Comparison of ENCODE assay signal across 31 cellular contexts in the genomic region with DNA sequence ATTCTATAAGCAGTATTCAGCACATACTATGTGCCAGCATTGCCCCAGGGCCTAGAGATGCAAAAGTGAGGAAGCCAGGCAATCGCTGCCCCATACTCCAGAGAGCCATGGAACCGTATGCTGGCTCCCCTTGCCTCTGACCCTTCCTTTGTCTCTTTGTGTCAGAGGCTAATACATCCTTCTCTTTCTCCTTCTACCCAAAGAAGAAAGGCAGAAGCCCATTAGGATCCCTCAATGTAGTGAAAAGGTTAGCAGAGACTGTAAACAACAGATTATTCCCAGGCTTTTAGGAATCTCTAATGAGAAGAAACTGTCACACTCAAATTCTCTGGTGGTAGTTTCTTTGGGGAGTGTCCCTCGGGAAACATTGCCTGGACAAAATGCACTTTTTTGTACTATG.
"Had no signal": no experiment of that assay in that cellular context is flagged by ENCODE, and none has a peak within 500 bp of the region (broad histone marks: within the 10 kb centered on the region; RNA-seq: fewer than 3 reads in every experiment).

No MANE protein-coding gene starts in this region.

- H3K36me3 ChIP-seq: gastroesophageal sphincter, spleen, vagina, WERI-Rb-1 had no signal

- FAIRE-seq: bronchial epithelial cell, kidney had no signal

- H3K27ac Mint-ChIP-seq: activated naive CD4-positive, alpha-beta T cell treated with anti-CD3 and anti-CD28 coated beads, Interleukin-2, amount 10 ng/mL, durations not matched to agents 7 days and 5 days; activated naive CD8-positive, alpha-beta T cell treated with anti-CD3 and anti-CD28 coated beads, Interleukin-2, amount 10 ng/mL, durations not matched to agents 7 days and 5 days; activated T-helper 1 cell treated with anti-CD3 and anti-CD28 coated beads, Interleukin-12 subunit alpha, Interleukin-12 subunit beta, Interleukin-2, Interleukin-4 antibody, amounts not matched to agents 30 ng/mL and 10 ng/mL and 1 ng/mL, durations not matched to agents 14 hours and 24 hours and 36 hours; immature natural killer cell; memory B cell; naive thymus-derived CD4-positive, alpha-beta T cell; T-helper 1 cell treated with Interleukin-12 subunit alpha and Interleukin-12 subunit beta and Interleukin-4 antibody, amounts not matched to agents 30 μg/mL and 1 μg/mL, for 36 hours; type B pancreatic cell had no signal

- H3K9me3 Mint-ChIP-seq: activated naive CD4-positive, alpha-beta T cell treated with anti-CD3 and anti-CD28 coated beads, Interleukin-2, amount 10 ng/mL, durations not matched to agents 7 days and 5 days; activated naive CD8-positive, alpha-beta T cell treated with anti-CD3 and anti-CD28 coated beads, Interleukin-2, amount 10 ng/mL, durations not matched to agents 7 days and 5 days; activated T-helper 1 cell treated with anti-CD3 and anti-CD28 coated beads, Interleukin-12 subunit alpha, Interleukin-12 subunit beta, Interleukin-2, Interleukin-4 antibody, amounts not matched to agents 30 ng/mL and 10 ng/mL and 1 ng/mL, durations not matched to agents 14 hours and 24 hours and 36 hours; central memory CD8-positive, alpha-beta T cell; T-helper 1 cell treated with Interleukin-12 subunit alpha and Interleukin-12 subunit beta and Interleukin-4 antibody, amounts not matched to agents 30 μg/mL and 1 μg/mL, for 36 hours; type B pancreatic cell had no signal

- DNase-seq: activated CD4-positive, alpha-beta T cell treated with anti-CD3 and anti-CD28 coated beads for 48 hours; activated CD4-positive, alpha-beta T cell treated with anti-CD3 and anti-CD28 coated beads, Interleukin-2, amount 50 U/mL, for 48 hours; activated CD8-positive, alpha-beta memory T cell treated with anti-CD3 and anti-CD28 coated beads, Interleukin-2, amount 50 U/mL, for 4 hours; activated gamma-delta T cell; activated naive CD4-positive, alpha-beta T cell treated with anti-CD3 and anti-CD28 coated beads, Interleukin-2, amount 10 ng/mL, durations not matched to agents 7 days and 5 days; activated naive CD8-positive, alpha-beta T cell treated with anti-CD3 and anti-CD28 coated beads, Interleukin-2, amount 10 ng/mL, durations not matched to agents 7 days and 5 days; activated T-cell treated with anti-CD3 and anti-CD28 coated beads, Interleukin-2, amount 50 U/mL, for 1 hour; amniotic stem cell; effector CD4-positive, alpha-beta T cell; head of caudate nucleus; immature natural killer cell; kidney; left colon; midbrain; naive thymus-derived CD4-positive, alpha-beta T cell; posterior cingulate gyrus; right cardiac atrium; spleen; stimulated activated naive CD4-positive, alpha-beta T cell; T-helper 9 cell; WERI-Rb-1 had no signal

- H3K4me1 ChIP-seq: gastroesophageal sphincter, vagina had no signal

- H3K9me3 ChIP-seq: testis, vagina had no signal

- ATAC-seq: activated CD4-positive, CD25-positive, alpha-beta regulatory T cell treated with anti-CD3 and anti-CD28 coated beads, Interleukin-2, amount 50 U/mL, for 24 hours; gastroesophageal sphincter; left colon; naive thymus-derived CD4-positive, alpha-beta T cell had no signal

- H3K4me1 Mint-ChIP-seq: activated naive CD4-positive, alpha-beta T cell treated with anti-CD3 and anti-CD28 coated beads, Interleukin-2, amount 10 ng/mL, durations not matched to agents 7 days and 5 days; activated naive CD8-positive, alpha-beta T cell treated with anti-CD3 and anti-CD28 coated beads, Interleukin-2, amount 10 ng/mL, durations not matched to agents 7 days and 5 days; central memory CD8-positive, alpha-beta T cell; immature natural killer cell had no signal

- H3K27ac ChIP-seq: spleen, vagina, WERI-Rb-1 had no signal

- H3K27me3 Mint-ChIP-seq: activated naive CD4-positive, alpha-beta T cell treated with anti-CD3 and anti-CD28 coated beads, Interleukin-2, amount 10 ng/mL, durations not matched to agents 7 days and 5 days; memory B cell; type B pancreatic cell had no signal

- H3K4me3 ChIP-seq: gastroesophageal sphincter, spleen, testis, vagina had no signal

- H3K27me3 ChIP-seq: gastroesophageal sphincter, spleen, testis, vagina had no signal

- H3K36me3 Mint-ChIP-seq: activated naive CD4-positive, alpha-beta T cell treated with anti-CD3 and anti-CD28 coated beads, Interleukin-2, amount 10 ng/mL, durations not matched to agents 7 days and 5 days; activated naive CD8-positive, alpha-beta T cell treated with anti-CD3 and anti-CD28 coated beads, Interleukin-2, amount 10 ng/mL, durations not matched to agents 7 days and 5 days; immature natural killer cell; naive thymus-derived CD4-positive, alpha-beta T cell; type B pancreatic cell had no signal

- H3K4me3 Mint-ChIP-seq: activated naive CD4-positive, alpha-beta T cell treated with anti-CD3 and anti-CD28 coated beads, Interleukin-2, amount 10 ng/mL, durations not matched to agents 7 days and 5 days; activated naive CD8-positive, alpha-beta T cell treated with anti-CD3 and anti-CD28 coated beads, Interleukin-2, amount 10 ng/mL, durations not matched to agents 7 days and 5 days; activated T-helper 1 cell treated with anti-CD3 and anti-CD28 coated beads, Interleukin-12 subunit alpha, Interleukin-12 subunit beta, Interleukin-2, Interleukin-4 antibody, amounts not matched to agents 30 ng/mL and 10 ng/mL and 1 ng/mL, durations not matched to agents 14 hours and 24 hours and 36 hours; central memory CD8-positive, alpha-beta T cell; immature natural killer cell; memory B cell; naive thymus-derived CD4-positive, alpha-beta T cell; T-helper 1 cell treated with Interleukin-12 subunit alpha and Interleukin-12 subunit beta and Interleukin-4 antibody, amounts not matched to agents 30 μg/mL and 1 μg/mL, for 36 hours; type B pancreatic cell had no signal
